ENCODE assay signal across 8 cellular contexts in genomic region chr12:20250761-20251160, GRCh38.
"Had no signal": no experiment of that assay in that cellular context is flagged by ENCODE, and none has a peak within 500 bp of the region (broad histone marks: within the 10 kb centered on the region; RNA-seq: fewer than 3 reads in every experiment).

No MANE protein-coding gene starts in this region.

- H3K4me3 ChIP-seq: GM12878 had no signal

- DNase-seq: GDM1, GF-D8 had no signal

- ATAC-seq: GM12878 had no signal

- FAIRE-seq: G401.6, GM12878, GM12891, GM12892, GM18507, GM19239 had no signal
